In genomic region chr10:30709700-30710358, GRCh38 we compare ENCODE assay signal across 20 cellular contexts.
"Had no signal": no experiment of that assay in that cellular context is flagged by ENCODE, and none has a peak within 500 bp of the region (broad histone marks: within the 10 kb centered on the region; RNA-seq: fewer than 3 reads in every experiment).

No MANE protein-coding gene starts in this region.

- H3K27me3 Mint-ChIP-seq: activated T-helper 17 cell treated with anti-CD3 and anti-CD28 coated beads, Interleukin-2, amount 50 U/mL, for 72 hours; naive thymus-derived CD4-positive, alpha-beta T cell had no signal

- H3K9me3 ChIP-seq: sigmoid colon had no signal

- FAIRE-seq: kidney had no signal

- H3K4me3 ChIP-seq: cardiac muscle cell, lung, sigmoid colon, smooth muscle cell, upper lobe of left lung had no signal

- H3K36me3 ChIP-seq: cardiac muscle cell, sigmoid colon, upper lobe of left lung had no signal

- H3K4me2 ChIP-seq: smooth muscle cell had no signal

- H3K27ac ChIP-seq: cardiac muscle cell, foreskin keratinocyte, sigmoid colon, upper lobe of left lung had no signal

- DNase-seq: activated CD4-positive, alpha-beta T cell treated with anti-CD3 and anti-CD28 coated beads, Interleukin-2, amount 50 U/mL, for 48 hours; activated naive CD4-positive, alpha-beta T cell; effector CD4-positive, alpha-beta T cell; erythroblast; kidney; naive thymus-derived CD4-positive, alpha-beta T cell; occipital lobe; retina; sigmoid colon; stimulated activated CD4-positive, alpha-beta T cell treated with anti-CD3 and anti-CD28 coated beads, Interleukin-15, amount 100 ng/mL, for 24 hours; stimulated activated naive CD4-positive, alpha-beta T cell; T-helper 9 cell; upper lobe of left lung had no signal

- H3K4me1 ChIP-seq: foreskin keratinocyte, sigmoid colon, upper lobe of left lung had no signal

- H3K27ac Mint-ChIP-seq: activated T-helper 17 cell treated with anti-CD3 and anti-CD28 coated beads, Interleukin-2, amount 50 U/mL, for 72 hours had no signal

- H3K4me3 Mint-ChIP-seq: activated T-helper 17 cell treated with anti-CD3 and anti-CD28 coated beads, Interleukin-2, amount 50 U/mL, for 72 hours; naive thymus-derived CD4-positive, alpha-beta T cell; neural crest cell had no signal

- H3K27me3 ChIP-seq: cardiac muscle cell, sigmoid colon, upper lobe of left lung had no signal

- ATAC-seq: activated T-helper 17 cell treated with anti-CD3 and anti-CD28 coated beads, Interleukin-2, amount 50 U/mL, for 72 hours; foreskin keratinocyte; left lobe of liver; naive thymus-derived CD4-positive, alpha-beta T cell had no signal
